In the genomic region with DNA sequence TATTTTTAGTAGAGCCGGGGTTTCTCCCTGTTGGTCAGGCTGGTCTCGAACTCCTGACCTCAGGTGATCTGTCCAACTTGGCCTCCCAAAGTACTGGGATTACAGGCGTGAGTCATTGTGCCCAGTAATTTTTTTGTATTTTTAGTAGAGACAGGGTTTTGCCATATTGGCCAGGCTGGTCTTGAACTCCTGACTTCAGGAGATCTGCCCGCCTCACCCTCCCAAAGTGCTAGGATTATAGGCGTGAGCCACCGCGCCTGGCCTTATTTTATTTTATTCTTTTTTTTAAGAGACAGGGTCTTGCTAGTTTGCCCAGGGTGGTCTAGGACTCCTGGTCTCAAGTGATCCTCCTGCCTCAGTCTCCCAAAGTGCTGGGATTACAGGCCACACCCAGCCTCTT, we compare ENCODE assay signal across 7 cellular contexts. TPM values are rescaled to one million over a fixed set of nuclear protein-coding genes. Genes with fewer than 3 reads are reported as not detected.
DNase-seq lines count a peak whose midpoint lies in the region; ATAC-seq, FAIRE-seq and TF ChIP-seq lines count a peak whose summit lies in the region.
"Not testable (repeated sequence)": the region's sequence is repeated elsewhere in the genome, so short reads cannot be mapped to it uniquely, and the experiment has no call there.

No MANE protein-coding gene starts in this region.

- WGBS in sigmoid colon, 2 donors: 85 to 93% methylated on average over 7 of the region's 7 CpGs

- H3K27ac Mint-ChIP-seq in CD14-positive monocyte (peak overlapping the region in 5 of 7 donors; percentile 46 to 99 (median 55)), IgD-negative memory B cell (peak overlapping the region in 1 of 3 donors; percentile 75)
- peak overlapping the region; percentile 42 for H3K27ac Mint-ChIP-seq in activated T-cell treated with anti-CD3 and anti-CD28 coated beads, Interleukin-2, amount 50 U/mL, for 72 hours
- not testable (repeated sequence) for H3K27ac Mint-ChIP-seq in activated naive CD8-positive, alpha-beta T cell treated with anti-CD3 and anti-CD28 coated beads for 36 hours; natural killer cell

- peaks cover 56% of the 10 kb centered on the region for H3K4me1 Mint-ChIP-seq in CD14-positive monocyte
- peaks cover 24 to 40% (median 37%) of the 10 kb centered on the region in 3 donors for H3K4me1 Mint-ChIP-seq in IgD-negative memory B cell
- peaks cover 57% of the 10 kb centered on the region for H3K4me1 Mint-ChIP-seq in activated T-cell treated with anti-CD3 and anti-CD28 coated beads, Interleukin-2, amount 50 U/mL, for 72 hours (ENCODE audit: low read depth)
- peaks cover 27% of the 10 kb centered on the region for H3K4me1 Mint-ChIP-seq in activated naive CD8-positive, alpha-beta T cell treated with anti-CD3 and anti-CD28 coated beads for 36 hours
- peaks cover 36 to 55% of the 10 kb centered on the region in 2 donors for H3K4me1 Mint-ChIP-seq in natural killer cell

- H3K27ac ChIP-seq in kidney (ENCODE audit: low read depth in 2 of 2, low read length in 2 of 2); sigmoid colon: not testable (repeated sequence)

- not testable (repeated sequence) for H3K27me3 ChIP-seq in sigmoid colon

- H3K27me3 Mint-ChIP-seq in CD14-positive monocyte (ENCODE audit: low read depth in 3 of 3); IgD-negative memory B cell; activated T-cell treated with anti-CD3 and anti-CD28 coated beads, Interleukin-2, amount 50 U/mL, for 72 hours (ENCODE audit: low read depth); activated naive CD8-positive, alpha-beta T cell treated with anti-CD3 and anti-CD28 coated beads for 36 hours; natural killer cell (ENCODE audit: low read depth in 2 of 2): not testable (repeated sequence)

- H3K36me3 ChIP-seq in kidney (ENCODE audit: control insufficient read depth in 1 of 2, insufficient read depth in 2 of 2, low read length in 2 of 2); sigmoid colon: not testable (repeated sequence)

- H3K9me3 ChIP-seq in kidney (ENCODE audit: control insufficient read depth in 1 of 2, low read length in 2 of 2); sigmoid colon: not testable (repeated sequence)

- TF ChIP-seq EP300 in sigmoid colon (IDR thresholded peaks at IDR 0.05): not testable (repeated sequence)

- H3K4me3 Mint-ChIP-seq in CD14-positive monocyte; activated T-cell treated with anti-CD3 and anti-CD28 coated beads, Interleukin-2, amount 50 U/mL, for 72 hours: not testable (repeated sequence)
- H3K4me3 Mint-ChIP-seq in IgD-negative memory B cell: peak overlapping the region in 3 of 4 donors; percentile 33 to 74 (median 68)
- peak overlapping the region; percentile 22 for H3K4me3 Mint-ChIP-seq in activated naive CD8-positive, alpha-beta T cell treated with anti-CD3 and anti-CD28 coated beads for 36 hours
- H3K4me3 Mint-ChIP-seq in natural killer cell: peak overlapping the region; percentile 81

- intact Hi-C loops in CD14-positive monocyte (cut with micrococcal nuclease); kidney (cut with DNase I); sigmoid colon (cut with DNase I): not testable (repeated sequence)
- intact Hi-C loops in natural killer cell (cut with micrococcal nuclease): loop anchor here (5.0 kb wide), 1 partner anchor 121 kb away; no protein-coding TSS in a partner anchor

- H3K9ac ChIP-seq in kidney (ENCODE audit: low read length in 2 of 2): not testable (repeated sequence)

- not testable (repeated sequence) for FAIRE-seq in kidney (lab: Jason Lieb, UNC)

- not testable (repeated sequence) for TF ChIP-seq CTCF in CD14-positive monocyte (IDR thresholded peaks at IDR 0.05); kidney (IDR thresholded peaks at IDR 0.05; ENCODE audit: borderline replicate concordance, extremely low read depth, insufficient read depth); natural killer cell (IDR thresholded peaks at IDR 0.05); sigmoid colon (IDR thresholded peaks at IDR 0.05)

- not testable (repeated sequence) for ATAC-seq in activated T-cell treated with anti-CD3 and anti-CD28 coated beads, Interleukin-2, amount 50 U/mL, for 72 hours (replicated peaks in 1 of 2); natural killer cell

- DNase-seq in CD14-positive monocyte (ENCODE audit: low spot score) (peak; percentile 19), kidney (peak; percentile 53), sigmoid colon (peak; percentile 38)
- DNase-seq in activated T-cell treated with anti-CD3 and anti-CD28 coated beads, Interleukin-2, amount 50 U/mL, for 72 hours; activated naive CD8-positive, alpha-beta T cell treated with anti-CD3 and anti-CD28 coated beads for 36 hours; natural killer cell: not testable (repeated sequence)

- TF ChIP-seq POLR2A in sigmoid colon (IDR thresholded peaks at IDR 0.05): not testable (repeated sequence)

- H3K9me3 Mint-ChIP-seq in CD14-positive monocyte; IgD-negative memory B cell; activated T-cell treated with anti-CD3 and anti-CD28 coated beads, Interleukin-2, amount 50 U/mL, for 72 hours; activated naive CD8-positive, alpha-beta T cell treated with anti-CD3 and anti-CD28 coated beads for 36 hours; natural killer cell: not testable (repeated sequence)

- not testable (repeated sequence) for H3K4me3 ChIP-seq in kidney (ENCODE audit: low read length in 2 of 2); sigmoid colon

- H3K36me3 Mint-ChIP-seq in CD14-positive monocyte: peaks cover 14 to 27% of the 10 kb centered on the region in 2 donors
- H3K36me3 Mint-ChIP-seq in IgD-negative memory B cell; activated T-cell treated with anti-CD3 and anti-CD28 coated beads, Interleukin-2, amount 50 U/mL, for 72 hours (ENCODE audit: insufficient read depth in 2 of 2); activated naive CD8-positive, alpha-beta T cell treated with anti-CD3 and anti-CD28 coated beads for 36 hours; natural killer cell: not testable (repeated sequence)

- H3K4me1 ChIP-seq in kidney (ENCODE audit: control insufficient read depth in 1 of 2, insufficient read depth in 1 of 2, low read depth in 1 of 2, low read length in 2 of 2) (peaks cover 0 to 13% of the 10 kb centered on the region in 2 donors), sigmoid colon (peaks cover 0 to 20% (median 12%) of the 10 kb centered on the region in 4 donors)

RNA-seq across cellular contexts. Expression of a gene that starts 1.3 kb away (rescaled TPM):
- polyA plus RNA-seq in CD14-positive monocyte (100 to 1,000 TPM; 306 to 344 TPM), IgD-negative memory B cell (70.0 TPM), kidney (ENCODE audit: insufficient read depth, low read depth, low replicate concordance) (5.2 TPM), sigmoid colon (10 to 100 TPM in 2 of 3 donors, 1 to 10 TPM in 1; 9.0 to 32.2 (median 14.8) TPM)
- total RNA-seq in activated T-cell treated with anti-CD3 and anti-CD28 coated beads, Interleukin-2, amount 50 U/mL, for 72 hours: 10 to 100 TPM; 26.0 to 81.0 TPM
- 10 to 100 TPM; 18.9 to 19.6 TPM for total RNA-seq in activated naive CD8-positive, alpha-beta T cell treated with anti-CD3 and anti-CD28 coated beads for 36 hours
- total RNA-seq in kidney (47.2 TPM), natural killer cell (100 to 1,000 TPM; 104 to 234 (median 122) TPM), sigmoid colon (10 to 100 TPM; 13.7 to 23.5 (median 18.9) TPM)

RNA-seq across cellular contexts. Expression of a gene that starts 40.5 kb away (rescaled TPM):
- 10 to 100 TPM; 21.4 to 23.9 TPM for polyA plus RNA-seq in CD14-positive monocyte
- polyA plus RNA-seq in IgD-negative memory B cell: 31.7 TPM
- 10 to 100 TPM; 58.4 to 59.0 TPM for total RNA-seq in activated T-cell treated with anti-CD3 and anti-CD28 coated beads, Interleukin-2, amount 50 U/mL, for 72 hours
- 10 to 100 TPM; 60.0 to 70.5 TPM for total RNA-seq in activated naive CD8-positive, alpha-beta T cell treated with anti-CD3 and anti-CD28 coated beads for 36 hours
- total RNA-seq in kidney: 38.6 TPM
- polyA plus RNA-seq in kidney (ENCODE audit: insufficient read depth, low read depth, low replicate concordance): 21.8 TPM
- 10 to 100 TPM; 25.6 to 36.4 (median 28.0) TPM for total RNA-seq in natural killer cell
- total RNA-seq in sigmoid colon: 10 to 100 TPM; 25.8 to 37.5 (median 36.1) TPM
- 10 to 100 TPM; 31.2 to 31.8 (median 31.7) TPM for polyA plus RNA-seq in sigmoid colon

RNA-seq across cellular contexts. Expression of a gene that starts 43.3 kb away (rescaled TPM):
- polyA plus RNA-seq in CD14-positive monocyte: 100 to 1,000 TPM in 1 of 2 donors, 10 to 100 TPM in 1; 67.3 to 106 TPM
- polyA plus RNA-seq in IgD-negative memory B cell: 163 TPM
- total RNA-seq in activated T-cell treated with anti-CD3 and anti-CD28 coated beads, Interleukin-2, amount 50 U/mL, for 72 hours: 10 to 100 TPM; 84.7 to 96.1 TPM
- 100 to 1,000 TPM in 1 of 2 experiments, 10 to 100 TPM in 1; 89.4 to 102 TPM for total RNA-seq in activated naive CD8-positive, alpha-beta T cell treated with anti-CD3 and anti-CD28 coated beads for 36 hours
- 36.0 TPM for total RNA-seq in kidney
- 32.6 TPM for polyA plus RNA-seq in kidney (ENCODE audit: insufficient read depth, low read depth, low replicate concordance)
- total RNA-seq in natural killer cell: 10 to 100 TPM; 40.6 to 60.1 (median 50.1) TPM
- 10 to 100 TPM; 13.8 to 30.0 (median 23.2) TPM for total RNA-seq in sigmoid colon
- 10 to 100 TPM; 26.4 to 34.9 (median 26.6) TPM for polyA plus RNA-seq in sigmoid colon
